Comparison of ENCODE assay signal across 20 cellular contexts in genomic region chr2:234887277-234887676, GRCh38.
"Had no signal": no experiment of that assay in that cellular context is flagged by ENCODE, and none has a peak within 500 bp of the region (broad histone marks: within the 10 kb centered on the region; RNA-seq: fewer than 3 reads in every experiment).

No MANE protein-coding gene starts in this region.

- H3K4me3 Mint-ChIP-seq: activated T-helper 17 cell treated with anti-CD3 and anti-CD28 coated beads, Interleukin-2, amount 50 U/mL, for 72 hours; stimulated activated naive CD8-positive, alpha-beta T cell treated with anti-CD3 and anti-CD28 coated beads, Interleukin-15, Interleukin-2, amounts not matched to agents 100 ng/mL and 50 ng/mL, for 24 hours had no signal

- ATAC-seq: activated T-helper 17 cell treated with anti-CD3 and anti-CD28 coated beads, Interleukin-2, amount 50 U/mL, for 72 hours; lower lobe of right lung; psoas muscle; sciatic nerve; T-cell had no signal

- H3K9me3 Mint-ChIP-seq: stimulated activated naive CD8-positive, alpha-beta T cell treated with anti-CD3 and anti-CD28 coated beads, Interleukin-15, Interleukin-2, amounts not matched to agents 100 ng/mL and 50 ng/mL, for 24 hours had no signal

- H3K4me1 Mint-ChIP-seq: activated T-helper 17 cell treated with anti-CD3 and anti-CD28 coated beads, Interleukin-2, amount 50 U/mL, for 72 hours; naive B cell; T-cell had no signal

- H3K27ac ChIP-seq: adrenal gland, lower lobe of right lung, psoas muscle, testis had no signal

- DNase-seq: activated CD4-positive, alpha-beta T cell treated with anti-CD3 and anti-CD28 coated beads for 48 hours; activated CD8-positive, alpha-beta memory T cell treated with anti-CD3 and anti-CD28 coated beads for 24 hours; activated naive CD4-positive, alpha-beta T cell treated with anti-CD3 and anti-CD28 coated beads, Interleukin-2, amount 50 U/mL, for 16 hours; activated T-cell treated with anti-CD3 and anti-CD28 coated beads for 4 hours; adrenal gland; central memory CD4-positive, alpha-beta T cell; effector memory CD4-positive, alpha-beta T cell; hippocampal formation; kidney glomerular epithelial cell; lower lobe of right lung; naive B cell; occipital lobe; psoas muscle; stimulated activated CD4-positive, alpha-beta T cell treated with anti-CD3 and anti-CD28 coated beads, Interleukin-2, amount 100 ng/mL, for 24 hours; T-cell; T1000; testis had no signal

- H3K27ac Mint-ChIP-seq: activated T-helper 17 cell treated with anti-CD3 and anti-CD28 coated beads, Interleukin-2, amount 50 U/mL, for 72 hours; naive B cell; stimulated activated naive CD8-positive, alpha-beta T cell treated with anti-CD3 and anti-CD28 coated beads, Interleukin-15, Interleukin-2, amounts not matched to agents 100 ng/mL and 50 ng/mL, for 24 hours had no signal

- H3K36me3 Mint-ChIP-seq: naive B cell, T-cell had no signal

- H3K27me3 Mint-ChIP-seq: stimulated activated naive CD8-positive, alpha-beta T cell treated with anti-CD3 and anti-CD28 coated beads, Interleukin-15, Interleukin-2, amounts not matched to agents 100 ng/mL and 50 ng/mL, for 24 hours had no signal
